ENCODE assay signal across 19 cellular contexts in the genomic region with DNA sequence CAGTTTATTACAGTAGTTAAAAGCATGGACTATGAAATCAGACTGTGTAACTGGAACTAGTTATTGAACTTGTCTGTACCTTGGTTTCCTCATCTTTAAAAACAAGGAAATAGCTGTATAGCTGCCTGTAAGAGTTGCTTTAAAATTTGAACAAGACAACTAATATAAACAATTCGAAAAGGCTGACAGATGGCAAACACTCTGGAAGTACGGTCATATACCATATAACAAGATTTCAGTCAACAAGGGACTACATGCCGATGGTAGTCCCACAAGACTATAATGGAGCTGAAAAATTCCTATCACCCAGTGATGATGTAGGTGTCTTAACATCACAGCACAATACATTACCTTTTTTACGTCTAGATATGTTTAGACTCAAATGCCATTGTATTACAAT.
"Had no signal": no experiment of that assay in that cellular context is flagged by ENCODE, and none has a peak within 500 bp of the region (broad histone marks: within the 10 kb centered on the region; RNA-seq: fewer than 3 reads in every experiment).

No MANE protein-coding gene starts in this region.

- H3K27me3 Mint-ChIP-seq: memory B cell; naive thymus-derived CD8-positive, alpha-beta T cell; progenitor cell of endocrine pancreas; stimulated activated naive CD8-positive, alpha-beta T cell treated with anti-CD3 and anti-CD28 coated beads, Interleukin-15, Interleukin-2, amounts not matched to agents 100 ng/mL and 50 ng/mL, for 24 hours had no signal

- H3K4me3 Mint-ChIP-seq: immature natural killer cell; memory B cell; naive thymus-derived CD8-positive, alpha-beta T cell; stimulated activated effector memory CD8-positive, alpha-beta T cell treated with anti-CD3 and anti-CD28 coated beads, Interleukin-12 subunit alpha, Interleukin-12 subunit beta, amount 100 ng/mL, for 72 hours; stimulated activated naive CD8-positive, alpha-beta T cell treated with anti-CD3 and anti-CD28 coated beads, Interleukin-15, Interleukin-2, amounts not matched to agents 100 ng/mL and 50 ng/mL, for 24 hours had no signal

- DNase-seq: hypothalamus; immature natural killer cell; islet precursor cell; left ventricle myocardium superior; midbrain; naive thymus-derived CD8-positive, alpha-beta T cell; ovary; right lobe of liver; spleen; stimulated activated CD4-positive, alpha-beta T cell treated with anti-CD3 and anti-CD28 coated beads, Interleukin-4, amount 100 ng/mL, for 24 hours; stimulated activated naive CD4-positive, alpha-beta T cell; tibial artery; trophoblast cell; upper lobe of right lung had no signal

- H3K9me3 Mint-ChIP-seq: immature natural killer cell; memory B cell; naive thymus-derived CD8-positive, alpha-beta T cell; stimulated activated effector memory CD8-positive, alpha-beta T cell treated with anti-CD3 and anti-CD28 coated beads, Interleukin-12 subunit alpha, Interleukin-12 subunit beta, amount 100 ng/mL, for 72 hours; stimulated activated naive CD8-positive, alpha-beta T cell treated with anti-CD3 and anti-CD28 coated beads, Interleukin-15, Interleukin-2, amounts not matched to agents 100 ng/mL and 50 ng/mL, for 24 hours had no signal

- H3K27ac Mint-ChIP-seq: memory B cell; progenitor cell of endocrine pancreas; stimulated activated effector memory CD8-positive, alpha-beta T cell treated with anti-CD3 and anti-CD28 coated beads, Interleukin-12 subunit alpha, Interleukin-12 subunit beta, amount 100 ng/mL, for 72 hours; stimulated activated naive CD8-positive, alpha-beta T cell treated with anti-CD3 and anti-CD28 coated beads, Interleukin-15, Interleukin-2, amounts not matched to agents 100 ng/mL and 50 ng/mL, for 24 hours had no signal

- ATAC-seq: left lobe of liver; left ventricle myocardium superior; naive thymus-derived CD8-positive, alpha-beta T cell; right lobe of liver; stimulated activated effector memory CD8-positive, alpha-beta T cell treated with anti-CD3 and anti-CD28 coated beads, Interleukin-12 subunit alpha, Interleukin-12 subunit beta, amount 100 ng/mL, for 72 hours; upper lobe of right lung had no signal
